ENCODE assay signal across 11 cellular contexts in the genomic region with DNA sequence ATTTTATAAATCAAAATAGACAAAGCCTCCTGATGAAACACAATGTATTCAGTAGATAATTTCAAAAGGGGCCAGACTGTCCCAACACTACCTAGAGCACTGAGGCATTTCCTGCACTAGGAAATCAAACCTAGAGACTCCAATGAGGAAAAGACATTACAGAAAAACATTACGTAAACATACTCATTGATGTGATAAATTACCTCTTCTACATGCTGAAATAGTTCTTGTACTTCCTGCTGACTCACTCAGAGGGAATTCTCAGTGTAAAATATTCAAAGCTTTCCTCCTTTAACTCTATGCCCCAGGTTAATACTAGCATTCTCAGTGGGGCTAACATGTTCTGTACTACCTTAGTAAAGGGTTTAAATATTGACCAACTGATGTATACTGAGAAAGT.
DNase-seq lines count a peak whose midpoint lies in the region; ATAC-seq and TF ChIP-seq lines count a peak whose summit lies in the region.
"Had no signal": no experiment of that assay in that cellular context is flagged by ENCODE, and none has a peak within 500 bp of the region (broad histone marks: within the 10 kb centered on the region; RNA-seq: fewer than 3 reads in every experiment).

No MANE protein-coding gene starts in this region.

- no peaks in the 10 kb centered on the region for H3K36me3 ChIP-seq in RWPE2 (ENCODE audit: low read depth)
- H3K36me3 ChIP-seq: ovary had no signal

- TF ChIP-seq CTCF in RWPE2 (IDR thresholded peaks at IDR 0.05; ENCODE audit: poor library complexity, severe bottlenecking), result no peak
- no peak for TF ChIP-seq CTCF in fibroblast of mammary gland (conservative IDR thresholded peaks at IDR 0.05; ENCODE audit: control insufficient read depth, insufficient read depth, low read depth, low read length)

- H3K27me3 ChIP-seq in RWPE2 (ENCODE audit: insufficient read depth, poor library complexity, severe bottlenecking), result no peaks in the 10 kb centered on the region
- H3K27me3 ChIP-seq: ovary had no signal

- H3K27ac ChIP-seq in RWPE2 (ENCODE audit: poor library complexity, severe bottlenecking), result peak overlapping the region; percentile 63
- H3K27ac ChIP-seq: ovary had no signal

- ATAC-seq in RWPE2 (ENCODE audit: low read depth), result peak; percentile 96
- ATAC-seq in HG02870 (IDR thresholded peaks at IDR 0.05; ENCODE audit: unreplicated experiment), result no peak
- no peak for ATAC-seq in GM18858 (IDR thresholded peaks at IDR 0.05; ENCODE audit: unreplicated experiment)

- peaks cover 9% of the 10 kb centered on the region for H3K4me1 ChIP-seq in RWPE2 (ENCODE audit: insufficient read depth, poor library complexity, severe bottlenecking)

- DNase-seq in EH (ENCODE audit: low read depth) (peak; percentile 78), RWPE2 (ENCODE audit: low spot score) (no peak), fibroblast of mammary gland (ENCODE audit: low read depth) (peak; percentile 75), pulmonary artery endothelial cell (ENCODE audit: low read depth, low spot score) (peak; percentile 78), NCI-H82 treated with DMSO at 0.1 percent for 48 hours (lab: John Stamatoyannopoulos, UW; ENCODE audit: unreplicated experiment) (no peak)
- DNase-seq in NK-92 treated with Interleukin-12 subunit alpha and Interleukin-12 subunit beta, amount 100 ng/mL, for 24 hours (lab: John Stamatoyannopoulos, UW), result no peak
- DNase-seq: MV-4-11, NCI-H82, ovary had no signal

- no peaks in the 10 kb centered on the region for H3K9me3 ChIP-seq in RWPE2 (ENCODE audit: severe bottlenecking)

- no peak overlapping the region for H3K4me3 ChIP-seq in RWPE2 (ENCODE audit: severe bottlenecking)
- no peak overlapping the region for H3K4me3 ChIP-seq in fibroblast of mammary gland (ENCODE audit: control insufficient read depth, low read depth, low read length)
- H3K4me3 ChIP-seq: ovary had no signal

Comparison
In these comparisons a context has a peak if more than half of its experiments do, and no peak if none do; other contexts are left out.
1. DNase-seq: peak in EH (single experiment), fibroblast of mammary gland (single experiment) and pulmonary artery endothelial cell (single experiment); none in RWPE2 (single experiment), NK-92 treated with Interleukin-12 subunit alpha and Interleukin-12 subunit beta, amount 100 ng/mL, for 24 hours (single experiment) and NCI-H82 treated with DMSO at 0.1 percent for 48 hours (single experiment).